ENCODE assay signal across 21 cellular contexts in the genomic region with DNA sequence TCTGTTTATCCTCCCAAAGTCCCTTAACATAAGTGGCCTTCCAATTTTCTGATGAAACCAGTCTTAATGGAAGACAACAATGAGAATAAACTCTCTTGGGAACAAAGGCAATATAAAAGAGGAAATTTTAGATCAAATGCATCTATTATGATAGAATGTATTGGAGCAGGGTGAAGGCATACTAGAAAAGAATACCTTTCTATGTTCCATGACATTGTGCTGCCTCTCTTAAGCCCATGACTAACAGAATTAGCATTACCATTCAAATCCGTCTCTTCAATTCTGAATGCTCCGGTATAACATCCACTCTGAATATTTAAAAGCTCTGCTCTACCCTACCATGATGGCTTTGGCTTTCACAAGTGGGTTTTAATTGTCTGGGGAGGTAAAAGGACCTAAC.
"Had no signal": no experiment of that assay in that cellular context is flagged by ENCODE, and none has a peak within 500 bp of the region (broad histone marks: within the 10 kb centered on the region; RNA-seq: fewer than 3 reads in every experiment).

No MANE protein-coding gene starts in this region.

- H3K27me3 Mint-ChIP-seq: naive thymus-derived CD4-positive, alpha-beta T cell; stimulated activated naive B cell treated with anti-CD40 and anti-IgM and Interleukin-4, amounts not matched to agents 10 μg/mL and 1 μg/mL and 100 μg/mL, for 72 hours; stimulated activated naive CD8-positive, alpha-beta T cell treated with anti-CD3 and anti-CD28 coated beads, Interleukin-15, amount 100 ng/mL, for 72 hours had no signal

- H3K4me3 Mint-ChIP-seq: naive thymus-derived CD4-positive, alpha-beta T cell; nephron progenitor cell; stimulated activated naive B cell treated with anti-CD40 and anti-IgM and Interleukin-4, amounts not matched to agents 10 μg/mL and 1 μg/mL and 100 μg/mL, for 72 hours; stimulated activated naive CD8-positive, alpha-beta T cell treated with anti-CD3 and anti-CD28 coated beads, Interleukin-15, amount 100 ng/mL, for 72 hours had no signal

- FAIRE-seq: islet of Langerhans had no signal

- H3K4me1 Mint-ChIP-seq: naive thymus-derived CD4-positive, alpha-beta T cell; nephron progenitor cell; stimulated activated naive B cell treated with anti-CD40 and anti-IgM and Interleukin-4, amounts not matched to agents 10 μg/mL and 1 μg/mL and 100 μg/mL, for 72 hours; stimulated activated naive CD8-positive, alpha-beta T cell treated with anti-CD3 and anti-CD28 coated beads, Interleukin-15, amount 100 ng/mL, for 72 hours had no signal

- H3K4me3 ChIP-seq: esophagus squamous epithelium, gastroesophageal sphincter, hepatocyte, psoas muscle, testis, tibial nerve, upper lobe of right lung, vagina had no signal

- H3K9me3 Mint-ChIP-seq: nephron progenitor cell had no signal

- ATAC-seq: gastroesophageal sphincter; naive thymus-derived CD4-positive, alpha-beta T cell; psoas muscle; sciatic nerve; stimulated activated naive B cell treated with anti-CD40 and anti-IgM and Interleukin-4, amounts not matched to agents 10 μg/mL and 1 μg/mL and 100 μg/mL, for 72 hours; stimulated activated naive CD8-positive, alpha-beta T cell treated with anti-CD3 and anti-CD28 coated beads, Interleukin-15, amount 100 ng/mL, for 72 hours; upper lobe of right lung had no signal

- H3K27ac Mint-ChIP-seq: naive thymus-derived CD4-positive, alpha-beta T cell; nephron progenitor cell; stimulated activated naive B cell treated with anti-CD40 and anti-IgM and Interleukin-4, amounts not matched to agents 10 μg/mL and 1 μg/mL and 100 μg/mL, for 72 hours; stimulated activated naive CD8-positive, alpha-beta T cell treated with anti-CD3 and anti-CD28 coated beads, Interleukin-15, amount 100 ng/mL, for 72 hours had no signal

- H3K36me3 Mint-ChIP-seq: naive thymus-derived CD4-positive, alpha-beta T cell; stimulated activated naive B cell treated with anti-CD40 and anti-IgM and Interleukin-4, amounts not matched to agents 10 μg/mL and 1 μg/mL and 100 μg/mL, for 72 hours had no signal

- H3K27me3 ChIP-seq: esophagus squamous epithelium, gastroesophageal sphincter, hepatocyte, testis, tibial nerve, upper lobe of right lung, vagina had no signal

- DNase-seq: dermis blood vessel endothelial cell; esophagus squamous epithelium; foreskin fibroblast; kidney glomerular epithelial cell; mesendoderm; naive thymus-derived CD4-positive, alpha-beta T cell; nephron progenitor cell; psoas muscle; retina; stimulated activated CD4-positive, alpha-beta T cell treated with anti-CD3 and anti-CD28 coated beads, Interleukin-2, amount 100 ng/mL, for 24 hours; stimulated activated CD4-positive, alpha-beta T cell treated with anti-CD3 and anti-CD28 coated beads, Interleukin-4, amount 100 ng/mL, for 4 hours; stimulated activated naive B cell treated with anti-CD40 and anti-IgM and Interleukin-4, amounts not matched to agents 10 μg/mL and 1 μg/mL and 100 μg/mL, for 72 hours; stimulated activated naive CD8-positive, alpha-beta T cell treated with anti-CD3 and anti-CD28 coated beads, Interleukin-15, amount 100 ng/mL, for 72 hours; testis; upper lobe of right lung had no signal

- H3K36me3 ChIP-seq: esophagus squamous epithelium, gastroesophageal sphincter, tibial nerve, upper lobe of right lung, vagina had no signal
